10 cellular contexts compared by ENCODE assay signal in genomic region chr12:75705749-75706719, GRCh38.
DNase-seq lines count a peak whose midpoint lies in the region; ATAC-seq, FAIRE-seq and TF ChIP-seq lines count a peak whose summit lies in the region.
"Had no signal": no experiment of that assay in that cellular context is flagged by ENCODE, and none has a peak within 500 bp of the region (broad histone marks: within the 10 kb centered on the region; RNA-seq: fewer than 3 reads in every experiment).

No MANE protein-coding gene starts in this region.

- 13% methylated on average over 6 of the region's 8 CpGs for WGBS in K562 (ENCODE audit: insufficient coverage, low coverage, missing lambda C conversion rate)
- 55 to 65% methylated on average over 8 of the region's 8 CpGs for WGBS in upper lobe of left lung, 2 donors

- no peak overlapping the region for H3K27ac Mint-ChIP-seq in activated T-helper 2 cell treated with anti-CD3 and anti-CD28 coated beads, Interferon-gamma antibody, Interleukin-2, Interleukin-4, amounts not matched to agents 10 μg/mL and 5 μg/mL and 100 μg/mL, durations not matched to agents 14 hours and 24 hours and 36 hours
- H3K27ac Mint-ChIP-seq: dendritic cell treated with granulocyte-macrophage colony-stimulating factor and Interleukin-4, amounts not matched to agents 40 ng/mL and 50 ng/mL, for 4 days had no signal

- TF ChIP-seq POLR2A in K562 (conservative IDR thresholded peaks at IDR 0.05) (no peak), upper lobe of left lung (IDR thresholded peaks at IDR 0.05) (no peak), GM12892 (IDR thresholded peaks at IDR 0.05; ENCODE audit: low read depth, low read length) (no peak)

- no peak overlapping the region for H3K4me3 Mint-ChIP-seq in activated T-helper 2 cell treated with anti-CD3 and anti-CD28 coated beads, Interferon-gamma antibody, Interleukin-2, Interleukin-4, amounts not matched to agents 10 μg/mL and 5 μg/mL and 100 μg/mL, durations not matched to agents 14 hours and 24 hours and 36 hours (ENCODE audit: low read depth)
- H3K4me3 Mint-ChIP-seq: dendritic cell treated with granulocyte-macrophage colony-stimulating factor and Interleukin-4, amounts not matched to agents 40 ng/mL and 50 ng/mL, for 4 days had no signal

- peaks cover 19% of the 10 kb centered on the region for H3K27me3 Mint-ChIP-seq in activated T-helper 2 cell treated with anti-CD3 and anti-CD28 coated beads, Interferon-gamma antibody, Interleukin-2, Interleukin-4, amounts not matched to agents 10 μg/mL and 5 μg/mL and 100 μg/mL, durations not matched to agents 14 hours and 24 hours and 36 hours (ENCODE audit: low read depth)
- H3K27me3 Mint-ChIP-seq: dendritic cell treated with granulocyte-macrophage colony-stimulating factor and Interleukin-4, amounts not matched to agents 40 ng/mL and 50 ng/mL, for 4 days had no signal

- intact Hi-C loops in K562 (cut with micrococcal nuclease): loop anchor here (5.0 to 10.0 kb wide), 2 partner anchors 189 to 326 kb away; partner anchors contain the start of gene PHLDA1
- intact Hi-C loops in activated T-helper 2 cell treated with anti-CD3 and anti-CD28 coated beads, Interferon-gamma antibody, Interleukin-2, Interleukin-4, amounts not matched to agents 10 μg/mL and 5 μg/mL and 100 μg/mL, durations not matched to agents 14 hours and 24 hours and 36 hours (cut with micrococcal nuclease): no loop called here

- H3K4me1 Mint-ChIP-seq in activated T-helper 2 cell treated with anti-CD3 and anti-CD28 coated beads, Interferon-gamma antibody, Interleukin-2, Interleukin-4, amounts not matched to agents 10 μg/mL and 5 μg/mL and 100 μg/mL, durations not matched to agents 14 hours and 24 hours and 36 hours (ENCODE audit: low read depth): peaks cover 4% of the 10 kb centered on the region

- H3K27ac ChIP-seq in K562 (ENCODE audit: extremely low read depth, low read depth, low read length) (peak overlapping the region; percentile 65), upper lobe of left lung (no peak overlapping the region)
- H3K27ac ChIP-seq: 22Rv1 had no signal

- H3K9me3 Mint-ChIP-seq in activated T-helper 2 cell treated with anti-CD3 and anti-CD28 coated beads, Interferon-gamma antibody, Interleukin-2, Interleukin-4, amounts not matched to agents 10 μg/mL and 5 μg/mL and 100 μg/mL, durations not matched to agents 14 hours and 24 hours and 36 hours: no peaks in the 10 kb centered on the region
- H3K9me3 Mint-ChIP-seq: dendritic cell treated with granulocyte-macrophage colony-stimulating factor and Interleukin-4, amounts not matched to agents 40 ng/mL and 50 ng/mL, for 4 days had no signal

- TF ChIP-seq EP300 in K562 (IDR thresholded peaks at IDR 0.05; ENCODE audit: low read length) (no peak; the same call in 1 of the 2 replicates), upper lobe of left lung (IDR thresholded peaks at IDR 0.05) (no peak)

- H3K9me3 ChIP-seq in K562 (replicated peaks; ENCODE audit: control insufficient read depth, insufficient read depth, low read depth, low read length) (no peaks in the 10 kb centered on the region), upper lobe of left lung (no peaks in the 10 kb centered on the region)

- peaks cover 3 to 35% of the 10 kb centered on the region in 2 experiments; a peak in 4 of 5 replicates for H3K4me1 ChIP-seq in K562 (replicated peaks in 1 of 2; ENCODE audit: control insufficient read depth in 2 of 2, insufficient read depth in 2 of 2, low read length in 2 of 2)
- H3K4me1 ChIP-seq in upper lobe of left lung: peaks cover 0 to 5% (median 2%) of the 10 kb centered on the region in 4 donors

- peak overlapping the region; percentile 33 for H2AFZ ChIP-seq in K562 (ENCODE audit: low read depth, low read length)

- H3K4me3 ChIP-seq in K562 (no peak overlapping the region), upper lobe of left lung (no peak overlapping the region)

- H4K20me1 ChIP-seq in K562 (replicated peaks; ENCODE audit: control insufficient read depth, insufficient read depth, low read length): no peaks in the 10 kb centered on the region

- H3K36me3 ChIP-seq in K562 (ENCODE audit: control insufficient read depth, insufficient read depth, low read length): no peaks in the 10 kb centered on the region
- H3K36me3 ChIP-seq in upper lobe of left lung: no peaks in the 10 kb centered on the region

- CTCF ChIA-PET in K562 (lab: Yijun Ruan, JAX; ENCODE audit: low intra/inter-chr PET ratio): no interaction called here

- H3K9me1 ChIP-seq in K562 (ENCODE audit: control insufficient read depth, insufficient read depth, low read length): no peaks in the 10 kb centered on the region

- H3K27me3 ChIP-seq in K562 (ENCODE audit: control insufficient read depth in 2 of 2, insufficient read depth in 2 of 2, low read length in 2 of 2): no peaks in the 10 kb centered on the region
- no peaks in the 10 kb centered on the region for H3K27me3 ChIP-seq in upper lobe of left lung

- BruUV-seq in K562 (replicated peaks; lab: Mats Ljungman, UMichigan): no TSS peak

- H3K4me2 ChIP-seq in K562 (ENCODE audit: insufficient read depth, low read length): peak overlapping the region; percentile 33

- H3K9ac ChIP-seq in K562 (ENCODE audit: insufficient read depth in 1 of 2, low read depth in 2 of 2, low read length in 2 of 2): peak overlapping the region in 1 of 2 experiments; percentile 32; a peak in 1 of 4 replicates

- in situ Hi-C loops in K562 (cut with MboI): no loop called here

- TF ChIP-seq RAD21 in K562 (CRISPR knock-in tag; conservative IDR thresholded peaks at IDR 0.05 in 1 of 2, IDR thresholded peaks at IDR 0.05 in 1 of 2): no peak

- ATAC-seq in K562 (peak; percentile 72), left lobe of liver (peak; percentile 23), upper lobe of left lung (ENCODE audit: low FRiP score in 2 of 2) (peak; percentile 40 to 46), HG03520 (IDR thresholded peaks at IDR 0.05; ENCODE audit: unreplicated experiment) (no peak)

- TF ChIP-seq CTCF in K562 (IDR thresholded peaks at IDR 0.05 in 2 of 3, conservative IDR thresholded peaks at IDR 0.05 in 1 of 3; ENCODE audit: insufficient read depth in 2 of 3, low read depth in 1 of 3, low read length in 3 of 3): no peak
- TF ChIP-seq CTCF in upper lobe of left lung (IDR thresholded peaks at IDR 0.05): no peak

- FAIRE-seq in K562 (lab: Jason Lieb, UNC): peak; percentile 35
- FAIRE-seq in GM12892 (lab: Jason Lieb, UNC): no peak

- DNase-seq in DMS 273 (lab: John Stamatoyannopoulos, UW; ENCODE audit: unreplicated experiment): peak; percentile 7
- no peak for DNase-seq in DMS 273 treated with DMSO at 0.1 percent for 48 hours (lab: John Stamatoyannopoulos, UW)
- DNase-seq in K562 (ENCODE audit: extremely low read depth in 1 of 4, low spot score in 3 of 4): peak; percentile 32 to 54 (median 38)
- DNase-seq in left lobe of liver (ENCODE audit: low spot score): no peak
- DNase-seq in upper lobe of left lung: peak in 1 of 2 donors; percentile 26
- no peak for DNase-seq in activated T-helper 2 cell treated with anti-CD3 and anti-CD28 coated beads, Interferon-gamma antibody, Interleukin-2, Interleukin-4, amounts not matched to agents 10 μg/mL and 5 μg/mL and 100 μg/mL, durations not matched to agents 14 hours and 24 hours and 36 hours (ENCODE audit: low spot score)
- DNase-seq in GM12892 (ENCODE audit: insufficient read length): no peak

- no peaks in the 10 kb centered on the region for H3K79me2 ChIP-seq in K562 (ENCODE audit: control insufficient read depth, insufficient read depth, low read length)

- no peaks in the 10 kb centered on the region for H3K36me3 Mint-ChIP-seq in activated T-helper 2 cell treated with anti-CD3 and anti-CD28 coated beads, Interferon-gamma antibody, Interleukin-2, Interleukin-4, amounts not matched to agents 10 μg/mL and 5 μg/mL and 100 μg/mL, durations not matched to agents 14 hours and 24 hours and 36 hours (ENCODE audit: low read depth)

- POLR2A ChIA-PET in K562 (lab: Yijun Ruan, JAX): interaction anchor here (1.2 to 1.4 kb wide), 2 partner anchors 10 to 37 kb away, joined by 4 read pairs; no protein-coding TSS in a partner anchor

TF ChIP-seq in K562, 482 proteins besides CTCF, POLR2A, EP300 and RAD21 (continues in another document):
- TF ChIP-seq ZSCAN29 (IDR thresholded peaks at IDR 0.05): no peak
- no peak for TF ChIP-seq ETV6 (IDR thresholded peaks at IDR 0.05; ENCODE audit: borderline replicate concordance in 1 of 2, low read depth in 2 of 2, low read length in 1 of 2)
- TF ChIP-seq ETV6 (CRISPR knock-in tag; IDR thresholded peaks at IDR 0.05; ENCODE audit: borderline replicate concordance): no peak
- TF ChIP-seq HEY1 (CRISPR knock-in tag; IDR thresholded peaks at IDR 0.05; ENCODE audit: borderline replicate concordance): no peak
- TF ChIP-seq CREB5 (CRISPR knock-in tag; IDR thresholded peaks at IDR 0.05): no peak
- TF ChIP-seq PTTG1 (tag; IDR thresholded peaks at IDR 0.05; ENCODE audit: low read depth): no peak
- no peak for TF ChIP-seq TRIM25 (IDR thresholded peaks at IDR 0.05; ENCODE audit: borderline replicate concordance)
- TF ChIP-seq SRSF9 (IDR thresholded peaks at IDR 0.05; ENCODE audit: borderline replicate concordance, low read depth, low read length): no peak
- no peak for TF ChIP-seq TOE1 (IDR thresholded peaks at IDR 0.05; ENCODE audit: borderline replicate concordance)
- TF ChIP-seq TOE1 (CRISPR knock-in tag; IDR thresholded peaks at IDR 0.05; ENCODE audit: borderline replicate concordance, low read depth): no peak

Comparison
In these comparisons a context has a peak if more than half of its experiments do, and no peak if none do; other contexts are left out.
1. DNase-seq: peak in DMS 273 (single experiment) and K562 (4 of 4); none in DMS 273 treated with DMSO at 0.1 percent for 48 hours (single experiment), left lobe of liver (single experiment), activated T-helper 2 cell treated with anti-CD3 and anti-CD28 coated beads, Interferon-gamma antibody, Interleukin-2, Interleukin-4, amounts not matched to agents 10 μg/mL and 5 μg/mL and 100 μg/mL, durations not matched to agents 14 hours and 24 hours and 36 hours (single experiment) and GM12892 (single experiment).